11 cellular contexts compared by ENCODE assay signal in the genomic region with DNA sequence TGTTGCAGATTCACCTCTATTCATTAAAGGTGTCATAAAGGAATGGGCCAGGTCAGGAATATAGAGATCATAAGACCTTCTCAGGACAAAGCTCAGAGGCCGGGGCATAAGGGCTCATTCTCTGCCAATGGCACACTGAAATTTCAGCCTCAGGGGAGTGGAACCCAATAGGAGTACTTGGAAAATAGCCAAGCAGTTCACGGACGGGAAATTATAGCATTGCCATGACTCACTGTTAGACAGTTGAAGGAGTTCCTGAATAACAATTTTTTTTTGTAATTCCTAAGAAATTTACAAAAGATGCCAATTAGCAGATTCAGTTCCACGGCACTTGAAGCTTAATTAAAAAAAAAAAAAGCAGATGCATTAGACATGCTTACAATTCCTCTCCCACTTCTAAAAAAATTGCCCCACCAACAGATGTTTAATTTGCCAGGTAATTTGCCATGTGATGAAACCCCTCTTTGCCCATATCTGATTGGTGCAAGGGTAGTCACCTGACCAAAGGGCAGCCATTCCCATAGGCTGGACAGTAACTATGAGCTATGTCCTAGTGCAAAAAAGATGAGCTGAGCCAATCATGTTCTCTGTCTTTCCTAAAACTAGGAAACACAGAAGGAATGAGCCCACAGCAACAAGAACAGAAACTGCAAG. TPM values are rescaled to one million over a fixed set of nuclear protein-coding genes. Genes with fewer than 3 reads are reported as not detected.
DNase-seq lines count a peak whose midpoint lies in the region; ATAC-seq, FAIRE-seq and TF ChIP-seq lines count a peak whose summit lies in the region.
"Had no signal": no experiment of that assay in that cellular context is flagged by ENCODE, and none has a peak within 500 bp of the region (broad histone marks: within the 10 kb centered on the region; RNA-seq: fewer than 3 reads in every experiment).

No MANE protein-coding gene starts in this region.

- H3K36me3 Mint-ChIP-seq in CD14-positive monocyte: no peaks in the 10 kb centered on the region
- H3K36me3 Mint-ChIP-seq: memory B cell had no signal

- H3K27me3 ChIP-seq in keratinocyte (ENCODE audit: control insufficient read depth, extremely low read depth, insufficient read depth, low read length): no peaks in the 10 kb centered on the region

- H4K20me1 ChIP-seq in keratinocyte (ENCODE audit: control insufficient read depth, extremely low read depth, insufficient read depth, low read length): no peaks in the 10 kb centered on the region

- no peaks in the 10 kb centered on the region for H3K9me3 ChIP-seq in keratinocyte (ENCODE audit: control insufficient read depth, low read depth, low read length)

- no peak overlapping the region for H3K4me3 ChIP-seq in keratinocyte (ENCODE audit: control insufficient read depth in 2 of 3, extremely low read depth in 1 of 3, insufficient read depth in 2 of 3, low read depth in 1 of 3, low read length in 3 of 3)

- peak overlapping the region in 1 of 2 donors; percentile 30 for H3K4me3 Mint-ChIP-seq in CD14-positive monocyte
- H3K4me3 Mint-ChIP-seq: IgD-negative memory B cell, memory B cell had no signal

- H3K79me2 ChIP-seq in keratinocyte (ENCODE audit: control insufficient read depth, insufficient read depth, low read length): no peaks in the 10 kb centered on the region

- no peak for TF ChIP-seq CTCF in CD14-positive monocyte (IDR thresholded peaks at IDR 0.05)
- no peak for TF ChIP-seq CTCF in keratinocyte (optimal IDR thresholded peaks at IDR 0.05 in 1 of 3, IDR thresholded peaks at IDR 0.05 in 1 of 3, conservative IDR thresholded peaks at IDR 0.05 in 1 of 3; ENCODE audit: extremely low read depth in 1 of 3, insufficient read depth in 2 of 3, low read length in 3 of 3)

- peak overlapping the region in 4 of 7 donors; percentile 19 to 82 (median 68) for H3K27ac Mint-ChIP-seq in CD14-positive monocyte
- H3K27ac Mint-ChIP-seq: IgD-negative memory B cell, memory B cell had no signal

- peak overlapping the region; percentile 57 for H3K4me2 ChIP-seq in keratinocyte (ENCODE audit: control insufficient read depth, extremely low read depth, insufficient read depth, low read depth, low read length)

- H2AFZ ChIP-seq in keratinocyte (ENCODE audit: control insufficient read depth, low read length): peak overlapping the region; percentile 12

- FAIRE-seq in keratinocyte (lab: Jason Lieb, UNC): peak; percentile 92

- H3K4me1 Mint-ChIP-seq in CD14-positive monocyte: peaks cover 50% of the 10 kb centered on the region

- TF ChIP-seq POLR2A in GM18505 (IDR thresholded peaks at IDR 0.05; ENCODE audit: borderline replicate concordance, extremely low read depth, insufficient read depth, insufficient read length): no peak

- no peaks in the 10 kb centered on the region for H3K36me3 ChIP-seq in keratinocyte (ENCODE audit: control insufficient read depth in 2 of 2, extremely low read depth in 1 of 2, insufficient read depth in 2 of 2, low read length in 2 of 2)

- H3K9ac ChIP-seq in keratinocyte (ENCODE audit: control insufficient read depth, extremely low read depth, insufficient read depth, low read length): no peak overlapping the region

- DNase-seq in CD14-positive monocyte (ENCODE audit: low spot score) (peak; percentile 63), NCI-H1105 (lab: John Stamatoyannopoulos, UW) (peak; percentile 44), astrocyte of the hippocampus (ENCODE audit: low read depth, low spot score) (peak; percentile 84), keratinocyte (ENCODE audit: low read depth, low spot score) (no peak), GDM1 (lab: John Stamatoyannopoulos, UW) (no peak)
- DNase-seq in activated effector memory CD4-positive, alpha-beta T cell treated with anti-CD3 and anti-CD28 coated beads, Interleukin-2, amount 50 U/mL, for 16 hours: no peak
- DNase-seq: stimulated activated naive CD4-positive, alpha-beta T cell treated with Interleukin-2 at 50 U/mL for 16 hours had no signal

- intact Hi-C loops in CD14-positive monocyte (cut with micrococcal nuclease): loop anchor here in 1 of 2 donors (5.0 to 10.0 kb wide), 2 partner anchors 89 to 216 kb away; no protein-coding TSS in a partner anchor

- peak overlapping the region; percentile 56 for H3K27ac ChIP-seq in keratinocyte (ENCODE audit: control insufficient read depth, insufficient read depth, low read length)

- H3K9me3 Mint-ChIP-seq in CD14-positive monocyte: peaks cover 0 to 2% (median 0%) of the 10 kb centered on the region in 7 donors
- H3K9me3 Mint-ChIP-seq: IgD-negative memory B cell, memory B cell had no signal

- dilution Hi-C loops in keratinocyte (cut with MboI; ENCODE audit: extremely low pct_ligation_motif_present, low sequenced_read_pairs): no loop called here

- H3K4me1 ChIP-seq in keratinocyte (ENCODE audit: control insufficient read depth, extremely low read depth, insufficient read depth, low read length): peaks cover 42% of the 10 kb centered on the region

- no peaks in the 10 kb centered on the region for H3K27me3 Mint-ChIP-seq in CD14-positive monocyte (ENCODE audit: low read depth in 3 of 3)
- H3K27me3 Mint-ChIP-seq: memory B cell had no signal

- ATAC-seq in HG03159 (IDR thresholded peaks at IDR 0.05; ENCODE audit: unreplicated experiment) (no peak), GM18505 (IDR thresholded peaks at IDR 0.05; ENCODE audit: unreplicated experiment) (no peak)

- peaks cover 2% of the 10 kb centered on the region for H3K9me1 ChIP-seq in keratinocyte (ENCODE audit: control insufficient read depth, extremely low read depth, insufficient read depth, low read length)

RNA-seq across cellular contexts. Expression of gene PTCD2, which starts 58.6 kb away (rescaled TPM):
- polyA plus RNA-seq in CD14-positive monocyte: 1 to 10 TPM; 1.6 to 2.2 TPM
- polyA plus RNA-seq in keratinocyte: 9.9 to 13.1 TPM (median 11.5 TPM) in 3 replicates
- polyA plus RNA-seq in keratinocyte (2011; ENCODE audit: low read depth): 6.4 TPM
- polyA plus RNA-seq in keratinocyte (2011; cell fraction: cytosol; rRNA removed): 6.9 and 12.8 TPM in 2 replicates
- polyA plus RNA-seq in keratinocyte (2011; cell fraction: nucleus; rRNA removed): 17.7 and 18.9 TPM in 2 replicates
- 6.1 and 6.9 TPM in 2 replicates for polyA plus RNA-seq in keratinocyte (2012; ENCODE audit: low replicate concordance)
- polyA minus RNA-seq in keratinocyte: 7.0 to 13.2 TPM (median 9.0 TPM) in 3 replicates
- polyA minus RNA-seq in keratinocyte (2011; cell fraction: cytosol; rRNA and poly(A)+ RNA removed): 5.4 TPM
- 4.9 and 9.6 TPM in 2 replicates for polyA minus RNA-seq in keratinocyte (2011; cell fraction: nucleus; rRNA and poly(A)+ RNA removed)

RNA-seq across cellular contexts. Expression of gene MRPS27, which starts 58.7 kb away (rescaled TPM):
- polyA plus RNA-seq in CD14-positive monocyte: 10 to 100 TPM; 15.3 to 19.2 TPM
- 58.9 to 98.7 TPM (median 79.2 TPM) in 3 replicates for polyA plus RNA-seq in keratinocyte
- 17.9 TPM for polyA plus RNA-seq in keratinocyte (2011; ENCODE audit: low read depth)
- 47.8 and 68.7 TPM in 2 replicates for polyA plus RNA-seq in keratinocyte (2011; cell fraction: cytosol; rRNA removed)
- polyA plus RNA-seq in keratinocyte (2011; cell fraction: nucleus; rRNA removed): 55.8 and 58.3 TPM in 2 replicates
- 26.4 and 46.7 TPM in 2 replicates for polyA plus RNA-seq in keratinocyte (2012; ENCODE audit: low replicate concordance)
- 68.0 to 132 TPM (median 89.5 TPM) in 3 replicates for polyA minus RNA-seq in keratinocyte
- 65.4 TPM for polyA minus RNA-seq in keratinocyte (2011; cell fraction: cytosol; rRNA and poly(A)+ RNA removed)
- 36.3 and 66.4 TPM in 2 replicates for polyA minus RNA-seq in keratinocyte (2011; cell fraction: nucleus; rRNA and poly(A)+ RNA removed)

Comparison
In these comparisons a context has a peak if more than half of its experiments do, and no peak if none do; other contexts are left out.
1. DNase-seq: peak in CD14-positive monocyte (single experiment), NCI-H1105 (single experiment) and astrocyte of the hippocampus (single experiment); none in keratinocyte (single experiment), activated effector memory CD4-positive, alpha-beta T cell treated with anti-CD3 and anti-CD28 coated beads, Interleukin-2, amount 50 U/mL, for 16 hours (single experiment) and GDM1 (single experiment).